2 cellular contexts compared by ENCODE assay signal in genomic region chr16:75471723-75472634, GRCh38.
TF ChIP-seq lines count a peak whose summit lies in the region.

No MANE protein-coding gene starts in this region.

TF ChIP-seq in HCT116, 20 proteins besides CTCF, POLR2A, EP300 and RAD21:
- TF ChIP-seq EZH2phosphoT487 (IDR thresholded peaks at IDR 0.05; ENCODE audit: borderline replicate concordance), result no peak
- TF ChIP-seq ZFX (IDR thresholded peaks at IDR 0.05), result no peak
- no peak for TF ChIP-seq EZH2 (IDR thresholded peaks at IDR 0.05)
- TF ChIP-seq ELF1 (IDR thresholded peaks at IDR 0.05; ENCODE audit: borderline replicate concordance, low read depth), result no peak
- TF ChIP-seq YY1 (IDR thresholded peaks at IDR 0.05; ENCODE audit: extremely low read depth, insufficient replicate concordance, low read depth, low read length), result no peak
- no peak for TF ChIP-seq ZNF274 (IDR thresholded peaks at IDR 0.05; ENCODE audit: low read depth, low read length)
- no peak for TF ChIP-seq SIN3A (IDR thresholded peaks at IDR 0.05; ENCODE audit: low read depth)

TF ChIP-seq in H1, 55 proteins besides CTCF, POLR2A, EP300 and RAD21:
- TF ChIP-seq CBX5 (IDR thresholded peaks at IDR 0.05; ENCODE audit: low read depth, low read length) (no peak), POLR2AphosphoS5 (IDR thresholded peaks at IDR 0.05; ENCODE audit: low read depth, low read length) (no peak), MAFK (IDR thresholded peaks at IDR 0.05; ENCODE audit: low read depth, low read length) (no peak), KDM4A (IDR thresholded peaks at IDR 0.05; ENCODE audit: low read depth, low read length, severe bottlenecking) (no peak), ZNF274 (IDR thresholded peaks at IDR 0.05; ENCODE audit: borderline replicate concordance, extremely low read depth, low read length) (no peak), ATF3 (IDR thresholded peaks at IDR 0.05; ENCODE audit: insufficient read depth, low read depth, low read length) (0 out of 2 replicates have a peak, but pooled peaks have one; percentile 5), CHD2 (IDR thresholded peaks at IDR 0.05; ENCODE audit: low read length) (no peak), RXRA (IDR thresholded peaks at IDR 0.05; ENCODE audit: insufficient read depth, low read depth, low read length) (no peak), SIN3A (conservative IDR thresholded peaks at IDR 0.05 in 1 of 2, IDR thresholded peaks at IDR 0.05 in 1 of 2; ENCODE audit: low read depth in 1 of 2, low read length in 2 of 2) (no peak), SAP30 (IDR thresholded peaks at IDR 0.05; ENCODE audit: insufficient read depth, insufficient replicate concordance, low read length) (no peak), CHD1 (IDR thresholded peaks at IDR 0.05; ENCODE audit: low read depth, low read length) (no peak), JUND (IDR thresholded peaks at IDR 0.05; ENCODE audit: low read length) (peak; percentile 66), SRF (IDR thresholded peaks at IDR 0.05; ENCODE audit: low read depth, low read length) (no peak), E2F6 (IDR thresholded peaks at IDR 0.05) (no peak), RFX5 (IDR thresholded peaks at IDR 0.05; ENCODE audit: borderline replicate concordance, low read depth, low read length) (no peak), POU5F1 (IDR thresholded peaks at IDR 0.05; ENCODE audit: low read depth, low read length) (no peak), GABPA (IDR thresholded peaks at IDR 0.05; ENCODE audit: borderline replicate concordance, insufficient read depth, low read length) (no peak), SP1 (IDR thresholded peaks at IDR 0.05; ENCODE audit: low read depth, low read length) (no peak), TAF1 (IDR thresholded peaks at IDR 0.05; ENCODE audit: low read depth, low read length) (no peak), TEAD4 (IDR thresholded peaks at IDR 0.05; ENCODE audit: low read depth, low read length) (peak; percentile 62), USF2 (IDR thresholded peaks at IDR 0.05; ENCODE audit: low read length) (no peak), CEBPB (IDR thresholded peaks at IDR 0.05; ENCODE audit: low read depth, low read length) (no peak), RBBP5 (IDR thresholded peaks at IDR 0.05; ENCODE audit: borderline replicate concordance, low read depth, low read length) (no peak), SP4 (IDR thresholded peaks at IDR 0.05; ENCODE audit: low read length) (no peak), YY1 (IDR thresholded peaks at IDR 0.05; ENCODE audit: low read depth, low read length) (0 out of 2 replicates have a peak, but pooled peaks have one; percentile 14), NRF1 (IDR thresholded peaks at IDR 0.05; ENCODE audit: low read depth, low read length) (no peak), TAF7 (optimal IDR thresholded peaks at IDR 0.05; ENCODE audit: borderline replicate concordance, low read depth, low read length) (no peak), SUZ12 (IDR thresholded peaks at IDR 0.05; ENCODE audit: low read length) (no peak), ATF2 (IDR thresholded peaks at IDR 0.05; ENCODE audit: low read length) (no peak), TBP (IDR thresholded peaks at IDR 0.05; ENCODE audit: low read depth, low read length) (no peak), TCF12 (IDR thresholded peaks at IDR 0.05; ENCODE audit: low read depth, low read length) (no peak), BRCA1 (IDR thresholded peaks at IDR 0.05; ENCODE audit: low read depth, low read length) (no peak), CREB1 (IDR thresholded peaks at IDR 0.05) (0 out of 2 replicates have a peak, but pooled peaks have one; percentile 75), KDM1A (IDR thresholded peaks at IDR 0.05; ENCODE audit: borderline replicate concordance, low read length) (no peak), HDAC6 (IDR thresholded peaks at IDR 0.05; ENCODE audit: low read depth, low read length) (no peak), BACH1 (IDR thresholded peaks at IDR 0.05; ENCODE audit: low read length) (peak; percentile 67), NANOG (IDR thresholded peaks at IDR 0.05; ENCODE audit: insufficient read depth, low read depth, low read length, poor library complexity, severe bottlenecking) (no peak), CTBP2 (IDR thresholded peaks at IDR 0.05; ENCODE audit: borderline replicate concordance, insufficient read depth, insufficient read length, low read length) (no peak), ASH2L (IDR thresholded peaks at IDR 0.05; ENCODE audit: low read length) (no peak), JUN (IDR thresholded peaks at IDR 0.05; ENCODE audit: low read depth, low read length) (no peak), BCL11A (IDR thresholded peaks at IDR 0.05; ENCODE audit: low read depth in 2 of 2, low read length in 2 of 2) (no peak), SIX5 (IDR thresholded peaks at IDR 0.05; ENCODE audit: low read depth, low read length) (no peak), SP2 (IDR thresholded peaks at IDR 0.05; ENCODE audit: low read length) (no peak), KDM5A (IDR thresholded peaks at IDR 0.05; ENCODE audit: low read length) (no peak), SIRT6 (IDR thresholded peaks at IDR 0.05; ENCODE audit: low read length) (no peak), EGR1 (IDR thresholded peaks at IDR 0.05; ENCODE audit: borderline replicate concordance, low read depth, low read length) (no peak)
- TF ChIP-seq, protein P1, sequence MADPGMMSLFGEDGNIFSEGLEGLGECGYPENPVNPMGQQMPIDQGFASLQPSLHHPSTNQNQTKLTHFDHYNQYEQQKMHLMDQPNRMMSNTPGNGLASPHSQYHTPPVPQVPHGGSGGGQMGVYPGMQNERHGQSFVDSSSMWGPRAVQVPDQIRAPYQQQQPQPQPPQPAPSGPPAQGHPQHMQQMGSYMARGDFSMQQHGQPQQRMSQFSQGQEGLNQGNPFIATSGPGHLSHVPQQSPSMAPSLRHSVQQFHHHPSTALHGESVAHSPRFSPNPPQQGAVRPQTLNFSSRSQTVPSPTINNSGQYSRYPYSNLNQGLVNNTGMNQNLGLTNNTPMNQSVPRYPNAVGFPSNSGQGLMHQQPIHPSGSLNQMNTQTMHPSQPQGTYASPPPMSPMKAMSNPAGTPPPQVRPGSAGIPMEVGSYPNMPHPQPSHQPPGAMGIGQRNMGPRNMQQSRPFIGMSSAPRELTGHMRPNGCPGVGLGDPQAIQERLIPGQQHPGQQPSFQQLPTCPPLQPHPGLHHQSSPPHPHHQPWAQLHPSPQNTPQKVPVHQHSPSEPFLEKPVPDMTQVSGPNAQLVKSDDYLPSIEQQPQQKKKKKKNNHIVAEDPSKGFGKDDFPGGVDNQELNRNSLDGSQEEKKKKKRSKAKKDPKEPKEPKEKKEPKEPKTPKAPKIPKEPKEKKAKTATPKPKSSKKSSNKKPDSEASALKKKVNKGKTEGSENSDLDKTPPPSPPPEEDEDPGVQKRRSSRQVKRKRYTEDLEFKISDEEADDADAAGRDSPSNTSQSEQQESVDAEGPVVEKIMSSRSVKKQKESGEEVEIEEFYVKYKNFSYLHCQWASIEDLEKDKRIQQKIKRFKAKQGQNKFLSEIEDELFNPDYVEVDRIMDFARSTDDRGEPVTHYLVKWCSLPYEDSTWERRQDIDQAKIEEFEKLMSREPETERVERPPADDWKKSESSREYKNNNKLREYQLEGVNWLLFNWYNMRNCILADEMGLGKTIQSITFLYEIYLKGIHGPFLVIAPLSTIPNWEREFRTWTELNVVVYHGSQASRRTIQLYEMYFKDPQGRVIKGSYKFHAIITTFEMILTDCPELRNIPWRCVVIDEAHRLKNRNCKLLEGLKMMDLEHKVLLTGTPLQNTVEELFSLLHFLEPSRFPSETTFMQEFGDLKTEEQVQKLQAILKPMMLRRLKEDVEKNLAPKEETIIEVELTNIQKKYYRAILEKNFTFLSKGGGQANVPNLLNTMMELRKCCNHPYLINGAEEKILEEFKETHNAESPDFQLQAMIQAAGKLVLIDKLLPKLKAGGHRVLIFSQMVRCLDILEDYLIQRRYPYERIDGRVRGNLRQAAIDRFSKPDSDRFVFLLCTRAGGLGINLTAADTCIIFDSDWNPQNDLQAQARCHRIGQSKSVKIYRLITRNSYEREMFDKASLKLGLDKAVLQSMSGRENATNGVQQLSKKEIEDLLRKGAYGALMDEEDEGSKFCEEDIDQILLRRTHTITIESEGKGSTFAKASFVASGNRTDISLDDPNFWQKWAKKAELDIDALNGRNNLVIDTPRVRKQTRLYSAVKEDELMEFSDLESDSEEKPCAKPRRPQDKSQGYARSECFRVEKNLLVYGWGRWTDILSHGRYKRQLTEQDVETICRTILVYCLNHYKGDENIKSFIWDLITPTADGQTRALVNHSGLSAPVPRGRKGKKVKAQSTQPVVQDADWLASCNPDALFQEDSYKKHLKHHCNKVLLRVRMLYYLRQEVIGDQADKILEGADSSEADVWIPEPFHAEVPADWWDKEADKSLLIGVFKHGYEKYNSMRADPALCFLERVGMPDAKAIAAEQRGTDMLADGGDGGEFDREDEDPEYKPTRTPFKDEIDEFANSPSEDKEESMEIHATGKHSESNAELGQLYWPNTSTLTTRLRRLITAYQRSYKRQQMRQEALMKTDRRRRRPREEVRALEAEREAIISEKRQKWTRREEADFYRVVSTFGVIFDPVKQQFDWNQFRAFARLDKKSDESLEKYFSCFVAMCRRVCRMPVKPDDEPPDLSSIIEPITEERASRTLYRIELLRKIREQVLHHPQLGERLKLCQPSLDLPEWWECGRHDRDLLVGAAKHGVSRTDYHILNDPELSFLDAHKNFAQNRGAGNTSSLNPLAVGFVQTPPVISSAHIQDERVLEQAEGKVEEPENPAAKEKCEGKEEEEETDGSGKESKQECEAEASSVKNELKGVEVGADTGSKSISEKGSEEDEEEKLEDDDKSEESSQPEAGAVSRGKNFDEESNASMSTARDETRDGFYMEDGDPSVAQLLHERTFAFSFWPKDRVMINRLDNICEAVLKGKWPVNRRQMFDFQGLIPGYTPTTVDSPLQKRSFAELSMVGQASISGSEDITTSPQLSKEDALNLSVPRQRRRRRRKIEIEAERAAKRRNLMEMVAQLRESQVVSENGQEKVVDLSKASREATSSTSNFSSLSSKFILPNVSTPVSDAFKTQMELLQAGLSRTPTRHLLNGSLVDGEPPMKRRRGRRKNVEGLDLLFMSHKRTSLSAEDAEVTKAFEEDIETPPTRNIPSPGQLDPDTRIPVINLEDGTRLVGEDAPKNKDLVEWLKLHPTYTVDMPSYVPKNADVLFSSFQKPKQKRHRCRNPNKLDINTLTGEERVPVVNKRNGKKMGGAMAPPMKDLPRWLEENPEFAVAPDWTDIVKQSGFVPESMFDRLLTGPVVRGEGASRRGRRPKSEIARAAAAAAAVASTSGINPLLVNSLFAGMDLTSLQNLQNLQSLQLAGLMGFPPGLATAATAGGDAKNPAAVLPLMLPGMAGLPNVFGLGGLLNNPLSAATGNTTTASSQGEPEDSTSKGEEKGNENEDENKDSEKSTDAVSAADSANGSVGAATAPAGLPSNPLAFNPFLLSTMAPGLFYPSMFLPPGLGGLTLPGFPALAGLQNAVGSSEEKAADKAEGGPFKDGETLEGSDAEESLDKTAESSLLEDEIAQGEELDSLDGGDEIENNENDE (IDR thresholded peaks at IDR 0.05; ENCODE audit: insufficient replicate concordance, low read length), result peak; percentile 61
- TF ChIP-seq, protein P2, sequence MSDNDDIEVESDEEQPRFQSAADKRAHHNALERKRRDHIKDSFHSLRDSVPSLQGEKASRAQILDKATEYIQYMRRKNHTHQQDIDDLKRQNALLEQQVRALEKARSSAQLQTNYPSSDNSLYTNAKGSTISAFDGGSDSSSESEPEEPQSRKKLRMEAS (IDR thresholded peaks at IDR 0.05), result no peak
